Comparison of ENCODE assay signal across 8 cellular contexts in genomic region chr7:105656922-105657521, GRCh38.
DNase-seq lines count a peak whose midpoint lies in the region; ATAC-seq and TF ChIP-seq lines count a peak whose summit lies in the region.

No MANE protein-coding gene starts in this region.

- H3K4me3 ChIP-seq in esophagus muscularis mucosa (no peak overlapping the region), spleen (no peak overlapping the region)

- intact Hi-C loops in esophagus muscularis mucosa (cut with DNase I) (loop anchor here (5.0 to 10.0 kb wide), 3 partner anchors 220 to 508 kb away; partner anchors contain the start of gene ATXN7L1), spleen (cut with DNase I; ENCODE audit: low total_unique reads) (loop anchor here (10.0 kb wide), 2 partner anchors 218 to 348 kb away; partner anchors contain the start of gene ATXN7L1)

- H3K36me3 ChIP-seq in esophagus muscularis mucosa (peaks cover 0 to 31% (median 6%) of the 10 kb centered on the region in 4 donors), spleen (peaks cover 0 to 87% (median 23%) of the 10 kb centered on the region in 6 donors)

- H3K9me3 ChIP-seq in esophagus muscularis mucosa (no peaks in the 10 kb centered on the region), spleen (no peaks in the 10 kb centered on the region)

- H3K27me3 ChIP-seq in esophagus muscularis mucosa (no peaks in the 10 kb centered on the region), spleen (replicated peaks in 1 of 7) (no peaks in the 10 kb centered on the region)

- peak; percentile 77 for DNase-seq in NCI-H82 (lab: John Stamatoyannopoulos, UW)
- DNase-seq in NCI-H82 treated with DMSO at 0.1 percent for 48 hours (lab: John Stamatoyannopoulos, UW; ENCODE audit: unreplicated experiment) = no peak
- peak; percentile 33 for DNase-seq in NCI-H1694 treated with DMSO at 0.1 percent for 48 hours (lab: John Stamatoyannopoulos, UW)
- DNase-seq in activated CD8-positive, alpha-beta memory T cell treated with anti-CD3 and anti-CD28 coated beads for 4 hours (ENCODE audit: low read depth in 2 of 2) = peak; percentile 40 to 41
- DNase-seq in esophagus muscularis mucosa (ENCODE audit: extremely low spot score) = no peak
- DNase-seq in spleen = no peak
- DNase-seq in SW480 (ENCODE audit: low spot score) = no peak

- TF ChIP-seq POLR2A in esophagus muscularis mucosa (IDR thresholded peaks at IDR 0.05; ENCODE audit: low read depth) (no peak), spleen (IDR thresholded peaks at IDR 0.05) (no peak)

- WGBS in esophagus muscularis mucosa = 76% methylated on average over 7 of the region's 7 CpGs
- 63 to 80% (median 69%) methylated on average over 7 of the region's 7 CpGs for WGBS in spleen, 5 donors

- no peak overlapping the region for H3K27ac ChIP-seq in esophagus muscularis mucosa (replicated peaks in 1 of 4)
- no peak overlapping the region for H3K27ac ChIP-seq in spleen

- no peak for ATAC-seq in GM21619 (IDR thresholded peaks at IDR 0.05; ENCODE audit: unreplicated experiment)

- TF ChIP-seq EP300 in esophagus muscularis mucosa (IDR thresholded peaks at IDR 0.05) = no peak

- H3K4me1 ChIP-seq in esophagus muscularis mucosa (peaks cover 14 to 26% (median 23%) of the 10 kb centered on the region in 4 donors), spleen (peaks cover 0 to 19% (median 5%) of the 10 kb centered on the region in 6 donors)

- TF ChIP-seq CTCF in esophagus muscularis mucosa (IDR thresholded peaks at IDR 0.05) = peak; percentile 49 to 67 (median 51)
- TF ChIP-seq CTCF in spleen (IDR thresholded peaks at IDR 0.05 in 8 of 11, conservative IDR thresholded peaks at IDR 0.05 in 3 of 11) = peak; percentile 59 to 89 (median 82)

Comparison
In these comparisons a context has a peak if more than half of its experiments do, and no peak if none do; other contexts are left out.
1. DNase-seq: peak in NCI-H82 (single experiment), NCI-H1694 treated with DMSO at 0.1 percent for 48 hours (single experiment) and activated CD8-positive, alpha-beta memory T cell treated with anti-CD3 and anti-CD28 coated beads for 4 hours (2 of 2); none in NCI-H82 treated with DMSO at 0.1 percent for 48 hours (single experiment), esophagus muscularis mucosa (single experiment), spleen (single experiment) and SW480 (single experiment).